Comparison of ENCODE assay signal across 21 cellular contexts in genomic region chrX:2466876-2467656, GRCh38. TPM values are rescaled to one million over a fixed set of nuclear protein-coding genes. Genes with fewer than 3 reads are reported as not detected.
DNase-seq lines count a peak whose midpoint lies in the region; ATAC-seq, FAIRE-seq and TF ChIP-seq lines count a peak whose summit lies in the region.
"Had no signal": no experiment of that assay in that cellular context is flagged by ENCODE, and none has a peak within 500 bp of the region (broad histone marks: within the 10 kb centered on the region; RNA-seq: fewer than 3 reads in every experiment).

No MANE protein-coding gene starts in this region.

- no peaks in the 10 kb centered on the region for H3K9me3 ChIP-seq in Caco-2
- H3K9me3 ChIP-seq in right lobe of liver, result no peaks in the 10 kb centered on the region
- H3K9me3 ChIP-seq in pancreas, result no peaks in the 10 kb centered on the region
- no peaks in the 10 kb centered on the region for H3K9me3 ChIP-seq in BE2C

- no peaks in the 10 kb centered on the region for H3K9me3 Mint-ChIP-seq in Caco-2 (ENCODE audit: unreplicated experiment)
- peaks cover 3 to 25% (median 22%) of the 10 kb centered on the region in 5 experiments for H3K9me3 Mint-ChIP-seq in brain
- H3K9me3 Mint-ChIP-seq: CD4-positive, alpha-beta T cell had no signal

- no TSS peak for BruUV-seq in Caco-2 (replicated peaks; lab: Mats Ljungman, UMichigan)

- no peak overlapping the region for H3K4me3 ChIP-seq in Caco-2 (ENCODE audit: low read depth, low read length)
- no peak overlapping the region for H3K4me3 ChIP-seq in right lobe of liver
- H3K4me3 ChIP-seq in pancreas, result no peak overlapping the region
- H3K4me3 ChIP-seq in BE2C (ENCODE audit: low read depth, low read length), result no peak overlapping the region
- H3K4me3 ChIP-seq: GM12878, GM23248, K562 had no signal

- H3K4me3 Mint-ChIP-seq in Caco-2 (ENCODE audit: unreplicated experiment) (peak overlapping the region; percentile 60), brain (no peak overlapping the region)
- H3K4me3 Mint-ChIP-seq: CD4-positive, alpha-beta T cell had no signal

- H3K27me3 Mint-ChIP-seq in Caco-2 (ENCODE audit: insufficient read depth, unreplicated experiment) (no peaks in the 10 kb centered on the region), brain (peaks cover 3% of the 10 kb centered on the region)
- H3K27me3 Mint-ChIP-seq: CD4-positive, alpha-beta T cell had no signal

- H3K4me1 Mint-ChIP-seq in Caco-2 (ENCODE audit: low read depth, unreplicated experiment) (peaks cover 18% of the 10 kb centered on the region), brain (peaks cover 22% of the 10 kb centered on the region)

- H3K27ac ChIP-seq in right lobe of liver, result peak overlapping the region in 2 of 3 donors; percentile 62 to 63
- no peak overlapping the region for H3K27ac ChIP-seq in pancreas
- H3K27ac ChIP-seq: GM23248 had no signal

- H3K36me3 Mint-ChIP-seq in Caco-2 (ENCODE audit: insufficient read depth, unreplicated experiment) (peaks cover 33% of the 10 kb centered on the region), brain (peaks cover 40% of the 10 kb centered on the region)

- H3K27me3 ChIP-seq in Caco-2 (replicated peaks; ENCODE audit: control insufficient read depth, insufficient read depth, low read length) (no peaks in the 10 kb centered on the region), right lobe of liver (no peaks in the 10 kb centered on the region), pancreas (no peaks in the 10 kb centered on the region), BE2C (no peaks in the 10 kb centered on the region)

- peak in 1 of 2 experiments; percentile 49 for DNase-seq in Caco-2
- DNase-seq in right lobe of liver, result peak in 1 of 3 donors; percentile 41
- DNase-seq in pancreas, result no peak
- no peak for DNase-seq in SIG-M5 treated with dmso at 0.1 percent for 504 hours (lab: John Stamatoyannopoulos, UW; ENCODE audit: unreplicated experiment)
- no peak for DNase-seq in BE2C
- no peak for DNase-seq in pons (ENCODE audit: low spot score)
- DNase-seq: CD4-positive, alpha-beta T cell; EL; GM23248; HCEC 1CT; NCI-H1105 treated with DMSO at 0.1 percent for 48 hours; NCI-H1694; NCI-H510A; NCI-H82; RPMI8226; SIG-M5 had no signal

- no peak for TF ChIP-seq POLR2A in right lobe of liver (IDR thresholded peaks at IDR 0.05)

- CTCF ChIA-PET in Caco-2 (lab: Charles Lee), result no interaction called here

- peak overlapping the region; percentile 88 for H3K27ac Mint-ChIP-seq in Caco-2 (ENCODE audit: unreplicated experiment)
- peak overlapping the region in 4 of 5 experiments; percentile 7 to 51 (median 26) for H3K27ac Mint-ChIP-seq in brain
- H3K27ac Mint-ChIP-seq: CD4-positive, alpha-beta T cell had no signal

- ATAC-seq in right lobe of liver (peak; percentile 74 to 87 (median 82)), pancreas (peak in 3 of 4 donors; percentile 22 to 63 (median 41)), HG03135 (IDR thresholded peaks at IDR 0.05; ENCODE audit: unreplicated experiment) (no peak)
- ATAC-seq: GM12878, K562 had no signal

- POLR2A ChIA-PET in Caco-2 (lab: Charles Lee), result no interaction called here

- WGBS in right lobe of liver (ENCODE audit: insufficient coverage, low coverage, low lambda C conversion rate, missing lambda C conversion rate), result 38% methylated on average over 20 of the region's 20 CpGs
- 64 to 65% methylated on average over 20 of the region's 20 CpGs for WGBS in pancreas, 2 donors

- intact Hi-C loops in Caco-2 (cut with micrococcal nuclease; ENCODE audit: unreplicated experiment) (no loop called here), right lobe of liver (cut with DNase I) (no loop called here), pancreas (cut with DNase I) (no loop called here)

- H3K4me1 ChIP-seq in Caco-2 (peaks cover 11% of the 10 kb centered on the region), right lobe of liver (peaks cover 0 to 3% (median 0%) of the 10 kb centered on the region in 4 donors), pancreas (peaks cover 1 to 5% (median 2%) of the 10 kb centered on the region in 3 donors), BE2C (no peaks in the 10 kb centered on the region)

- TF ChIP-seq CTCF in Caco-2 (IDR thresholded peaks at IDR 0.05; ENCODE audit: insufficient read depth in 1 of 2, low read depth in 1 of 2, low read length in 1 of 2, severe bottlenecking in 1 of 2, unreplicated experiment in 1 of 2) (no peak), brain (conservative IDR thresholded peaks at IDR 0.05) (no peak), right lobe of liver (IDR thresholded peaks at IDR 0.05) (no peak), pancreas (IDR thresholded peaks at IDR 0.05) (no peak), BE2C (IDR thresholded peaks at IDR 0.05; ENCODE audit: low read depth, low read length) (no peak)

- H3K36me3 ChIP-seq in Caco-2 (ENCODE audit: control insufficient read depth, insufficient read depth, low read length) (no peaks in the 10 kb centered on the region), right lobe of liver (no peaks in the 10 kb centered on the region), pancreas (no peaks in the 10 kb centered on the region), BE2C (no peaks in the 10 kb centered on the region)

- no peak for FAIRE-seq in pancreas (lab: Jason Lieb, UNC)
- FAIRE-seq: GM12878, GM19239, K562 had no signal

RNA-seq across cellular contexts. Expression of gene DHRSX, which starts 33.7 kb away (rescaled TPM):
- total RNA-seq in Caco-2 (2022) (54.2 and 64.1 TPM in 2 replicates), right lobe of liver (10 to 100 TPM; 15.6 to 34.5 (median 29.0) TPM), pancreas (10 to 100 TPM; 14.1 to 26.5 (median 18.7) TPM)
- polyA plus RNA-seq in brain (ENCODE audit: insufficient read depth, low read depth, low replicate concordance) (18.1 TPM), pancreas (10 to 100 TPM in 1 of 2 donors, 1 to 10 TPM in 1; 8.1 to 11.9 TPM)
- polyA plus RNA-seq in BE2C (2012; ENCODE audit: insufficient read depth, insufficient read length, low read depth), result 17.0 TPM

RNA-seq across cellular contexts. Expression of gene ZBED1, which starts 33.7 kb away (rescaled TPM):
- total RNA-seq in Caco-2 (2022), result 63.7 and 68.8 TPM in 2 replicates
- 21.2 TPM for polyA plus RNA-seq in brain (ENCODE audit: insufficient read depth, low read depth, low replicate concordance)
- total RNA-seq in right lobe of liver, result 10 to 100 TPM; 21.7 to 44.6 (median 36.9) TPM
- total RNA-seq in pancreas, result 10 to 100 TPM; 21.9 to 39.5 (median 27.1) TPM
- polyA plus RNA-seq in pancreas, result 10 to 100 TPM; 11.9 to 16.2 TPM
- 10.7 TPM for polyA plus RNA-seq in BE2C (2012; ENCODE audit: insufficient read depth, insufficient read length, low read depth)

Comparison
In these comparisons a context has a peak if more than half of its experiments do, and no peak if none do; other contexts are left out.
1. H3K27ac ChIP-seq: peak in right lobe of liver (2 of 3); none in pancreas (0 of 4).